ENCODE assay signal across 1 cellular context in genomic region chr3:187739561-187740445, GRCh38.
A peak's percentile ranks its signal among the peaks of the same experiment; 100 is the strongest.
TF ChIP-seq lines count a peak whose summit lies in the region.

No MANE protein-coding gene starts in this region.

TF ChIP-seq in HepG2, 621 proteins besides CTCF, POLR2A, EP300 and RAD21 (continues in another document):
- TF ChIP-seq TFDP1 (CRISPR knock-in tag; IDR thresholded peaks at IDR 0.05; ENCODE audit: borderline replicate concordance) (peak; percentile 26; the same call in 1 of the 2 replicates), NR2F6 (IDR thresholded peaks at IDR 0.05) (no peak), NR2F6 (CRISPR knock-in tag; IDR thresholded peaks at IDR 0.05) (peak; percentile 17; the same call in 1 of the 2 replicates), MAFF (IDR thresholded peaks at IDR 0.05; ENCODE audit: low read depth, low read length) (no peak), GPBP1L1 (CRISPR knock-in tag; IDR thresholded peaks at IDR 0.05) (no peak), TBX2 (CRISPR knock-in tag; IDR thresholded peaks at IDR 0.05; ENCODE audit: borderline replicate concordance) (peak; percentile 35), ZNF281 (CRISPR knock-in tag; IDR thresholded peaks at IDR 0.05; ENCODE audit: borderline replicate concordance) (peak; percentile 21; the same call in 1 of the 2 replicates), ZBTB4 (CRISPR knock-in tag; IDR thresholded peaks at IDR 0.05; ENCODE audit: borderline replicate concordance) (no peak; the same call in 1 of the 2 replicates), HNF4G (IDR thresholded peaks at IDR 0.05; ENCODE audit: borderline replicate concordance, low read depth, low read length) (peak; percentile 30; the same call in 1 of the 2 replicates), HNF4G (CRISPR knock-in tag; IDR thresholded peaks at IDR 0.05; ENCODE audit: borderline replicate concordance, low read depth) (peak; percentile 31; the same call in 1 of the 2 replicates), ZKSCAN1 (IDR thresholded peaks at IDR 0.05; ENCODE audit: low read length) (no peak), NONO (IDR thresholded peaks at IDR 0.05) (no peak), NONO (CRISPR knock-in tag; conservative IDR thresholded peaks at IDR 0.05) (peak; percentile 59; the same call in 1 of the 2 replicates), ZNF276 (CRISPR knock-in tag; IDR thresholded peaks at IDR 0.05; ENCODE audit: low read depth) (no peak), ZNF687 (CRISPR knock-in tag; IDR thresholded peaks at IDR 0.05) (peak; percentile 87), ZNF691 (CRISPR knock-in tag; IDR thresholded peaks at IDR 0.05; ENCODE audit: borderline replicate concordance, low read depth) (0 out of 2 replicates have a peak, but pooled peaks have one; percentile 24), RXRA (CRISPR knock-in tag; IDR thresholded peaks at IDR 0.05) (peak; percentile 46; the same call in 1 of the 2 replicates), TFE3 (CRISPR knock-in tag; IDR thresholded peaks at IDR 0.05) (peak; percentile 87), RFXAP (CRISPR knock-in tag; IDR thresholded peaks at IDR 0.05; ENCODE audit: borderline replicate concordance) (0 out of 2 replicates have a peak, but pooled peaks have one; percentile 38), MTA1 (CRISPR knock-in tag; IDR thresholded peaks at IDR 0.05; ENCODE audit: borderline replicate concordance) (peak; percentile 66; the same call in 1 of the 2 replicates), THRA (CRISPR knock-in tag; IDR thresholded peaks at IDR 0.05; ENCODE audit: borderline replicate concordance) (peak; percentile 35), ZNF839 (CRISPR knock-in tag; IDR thresholded peaks at IDR 0.05; ENCODE audit: borderline replicate concordance) (no peak), ZNF280D (CRISPR knock-in tag; IDR thresholded peaks at IDR 0.05) (no peak), SOX5 (CRISPR knock-in tag; IDR thresholded peaks at IDR 0.05; ENCODE audit: borderline replicate concordance) (peak; percentile 8; the same call in 1 of the 2 replicates), MED13 (CRISPR knock-in tag; IDR thresholded peaks at IDR 0.05) (0 out of 2 replicates have a peak, but pooled peaks have one; percentile 8), NFKB2 (CRISPR knock-in tag; IDR thresholded peaks at IDR 0.05; ENCODE audit: borderline replicate concordance) (no peak), KMT2A (CRISPR knock-in tag; IDR thresholded peaks at IDR 0.05) (peak; percentile 94), ZNF772 (CRISPR knock-in tag; IDR thresholded peaks at IDR 0.05) (peak; percentile 42; the same call in 1 of the 2 replicates), ERF (CRISPR knock-in tag; IDR thresholded peaks at IDR 0.05) (peak; percentile 31; the same call in 1 of the 2 replicates), STAT5B (CRISPR knock-in tag; IDR thresholded peaks at IDR 0.05) (no peak), IKZF4 (CRISPR knock-in tag; IDR thresholded peaks at IDR 0.05; ENCODE audit: borderline replicate concordance, low read depth, not compliant biosample characterization) (no peak), ZNF616 (CRISPR knock-in tag; IDR thresholded peaks at IDR 0.05; ENCODE audit: low read depth) (no peak)
